In genomic region chr10:43037440-43037839, GRCh38 we compare ENCODE assay signal across 21 cellular contexts. TPM values are rescaled to one million over a fixed set of nuclear protein-coding genes. Genes with fewer than 3 reads are reported as not detected.
DNase-seq lines count a peak whose midpoint lies in the region; ATAC-seq, FAIRE-seq and TF ChIP-seq lines count a peak whose summit lies in the region.
"Had no signal": no experiment of that assay in that cellular context is flagged by ENCODE, and none has a peak within 500 bp of the region (broad histone marks: within the 10 kb centered on the region; RNA-seq: fewer than 3 reads in every experiment).

No MANE protein-coding gene starts in this region.

- no peak for TF ChIP-seq POLR2A in esophagus muscularis mucosa (IDR thresholded peaks at IDR 0.05; ENCODE audit: low read depth)
- TF ChIP-seq POLR2A in spleen (IDR thresholded peaks at IDR 0.05) = no peak
- no peak for TF ChIP-seq POLR2A in HepG2 (IDR thresholded peaks at IDR 0.05; ENCODE audit: insufficient read depth in 1 of 2, low read depth in 2 of 2, low read length in 2 of 2)

- no peak overlapping the region for H2AFZ ChIP-seq in HepG2 (ENCODE audit: low read length)
- H2AFZ ChIP-seq: GM23248, PC-9 had no signal

- POLR2A ChIA-PET in HepG2 (lab: Yijun Ruan, JAX) = no interaction called here

- H3K4me1 ChIP-seq in BLaER1 = peaks cover 73% of the 10 kb centered on the region
- no peaks in the 10 kb centered on the region for H3K4me1 ChIP-seq in esophagus muscularis mucosa
- H3K4me1 ChIP-seq in spleen = no peaks in the 10 kb centered on the region
- H3K4me1 ChIP-seq in pancreas = no peaks in the 10 kb centered on the region
- no peaks in the 10 kb centered on the region for H3K4me1 ChIP-seq in HepG2 (ENCODE audit: insufficient read depth, low read length)

- H3K4me3 ChIP-seq in BLaER1 (no peak overlapping the region), esophagus muscularis mucosa (no peak overlapping the region), spleen (no peak overlapping the region), pancreas (no peak overlapping the region), HepG2 (replicated peaks in 1 of 3; ENCODE audit: insufficient read depth in 1 of 3, low read depth in 2 of 3, low read length in 3 of 3) (no peak overlapping the region)
- H3K4me3 ChIP-seq: GM23248, PC-9 had no signal

- TF ChIP-seq EP300 in esophagus muscularis mucosa (IDR thresholded peaks at IDR 0.05) (no peak), HepG2 (IDR thresholded peaks at IDR 0.05; ENCODE audit: low read depth in 2 of 2, low read length in 2 of 2) (no peak), HepG2 (CRISPR knock-in tag; IDR thresholded peaks at IDR 0.05; ENCODE audit: borderline replicate concordance) (no peak)

- H3K4me2 ChIP-seq in BLaER1 (peak overlapping the region; percentile 97), HepG2 (ENCODE audit: low read depth, low read length) (no peak overlapping the region)
- H3K4me2 ChIP-seq: PC-9 had no signal

- peak; percentile 9 for DNase-seq in D341Med (ENCODE audit: low spot score)
- DNase-seq in esophagus muscularis mucosa (ENCODE audit: extremely low spot score) = peak; percentile 68
- peak; percentile 69 for DNase-seq in spleen
- no peak for DNase-seq in pancreas
- no peak for DNase-seq in activated naive CD4-positive, alpha-beta T cell treated with anti-CD3 and anti-CD28 coated beads, Interleukin-2, amount 50 U/mL, for 16 hours
- no peak for DNase-seq in HepG2 (ENCODE audit: low spot score)
- DNase-seq: GM23248, HCEC 1CT, KBM-7, NCI-H2029, NCI-H2227 treated with DMSO at 0.1 percent for 48 hours, NCI-H526 treated with DMSO at 0.1 percent for 48 hours, PC-9, SHP77 had no signal

- no peak overlapping the region for H3K9ac ChIP-seq in BLaER1
- H3K9ac ChIP-seq in HepG2 (ENCODE audit: insufficient read depth, low read depth, low read length) = no peak overlapping the region
- H3K9ac ChIP-seq: GM23248 had no signal

- peak overlapping the region; percentile 83 for H3K27ac ChIP-seq in BLaER1
- no peak overlapping the region for H3K27ac ChIP-seq in esophagus muscularis mucosa (replicated peaks in 1 of 4)
- H3K27ac ChIP-seq in spleen = no peak overlapping the region
- no peak overlapping the region for H3K27ac ChIP-seq in pancreas
- no peak overlapping the region for H3K27ac ChIP-seq in HepG2 (ENCODE audit: extremely low read length, insufficient read depth, low read length)
- H3K27ac ChIP-seq: GM23248, PC-9 had no signal

- no peaks in the 10 kb centered on the region for H3K79me2 ChIP-seq in HepG2 (ENCODE audit: insufficient read depth, low read length)

- H4K20me1 ChIP-seq in BLaER1 = no peaks in the 10 kb centered on the region
- H4K20me1 ChIP-seq in HepG2 (ENCODE audit: insufficient read depth, low read length) = no peaks in the 10 kb centered on the region

- TF ChIP-seq CTCF in esophagus muscularis mucosa (IDR thresholded peaks at IDR 0.05) (no peak), spleen (IDR thresholded peaks at IDR 0.05 in 8 of 11, conservative IDR thresholded peaks at IDR 0.05 in 3 of 11) (no peak), pancreas (IDR thresholded peaks at IDR 0.05) (no peak), HepG2 (CRISPR knock-in tag; IDR thresholded peaks at IDR 0.05) (no peak)

- CTCF ChIA-PET in HepG2 (lab: Yijun Ruan, JAX; ENCODE audit: low intra/inter-chr PET ratio, low total read pairs) = no interaction called here

- H3K36me3 ChIP-seq in BLaER1 (no peaks in the 10 kb centered on the region), esophagus muscularis mucosa (no peaks in the 10 kb centered on the region), spleen (no peaks in the 10 kb centered on the region), pancreas (no peaks in the 10 kb centered on the region), HepG2 (replicated peaks in 1 of 2; ENCODE audit: control insufficient read depth in 1 of 2, insufficient read depth in 2 of 2, low read length in 2 of 2) (no peaks in the 10 kb centered on the region)

- FAIRE-seq in pancreas (lab: Jason Lieb, UNC) = no peak
- no peak for FAIRE-seq in HepG2 (lab: Jason Lieb, UNC)
- FAIRE-seq: D721Med, HTR-8/SVneo had no signal

- no peak for ATAC-seq in pancreas
- ATAC-seq in HepG2 = no peak
- no peak for ATAC-seq in GM19463 (IDR thresholded peaks at IDR 0.05; ENCODE audit: unreplicated experiment)

- H3K9me3 ChIP-seq in BLaER1 (peaks cover 20% of the 10 kb centered on the region), esophagus muscularis mucosa (peaks cover 0 to 17% (median 11%) of the 10 kb centered on the region in 4 donors), spleen (peaks cover 0 to 23% (median 17%) of the 10 kb centered on the region in 8 donors), pancreas (no peaks in the 10 kb centered on the region), HepG2 (ENCODE audit: low read length) (peaks cover 8% of the 10 kb centered on the region)

- no TSS peak for BruUV-seq in HepG2 (replicated peaks; lab: Mats Ljungman, UMichigan)

- 77% methylated on average over 6 of the region's 6 CpGs for WGBS in esophagus muscularis mucosa
- 78 to 91% (median 84%) methylated on average over 5 to 6 of the region's 6 CpGs for WGBS in spleen, 5 donors
- WGBS in pancreas, 2 donors = 71 to 76% methylated on average over 6 of the region's 6 CpGs
- 4% methylated on average over 6 of the region's 6 CpGs for WGBS in HepG2 (ENCODE audit: low lambda C conversion rate)

- intact Hi-C loops in esophagus muscularis mucosa (cut with DNase I) (no loop called here), spleen (cut with DNase I; ENCODE audit: low total_unique reads) (no loop called here), pancreas (cut with DNase I) (no loop called here), HepG2 (cut with micrococcal nuclease; ENCODE audit: unreplicated experiment) (no loop called here)

- in situ Hi-C loops in HepG2 (cut with HindIII; ENCODE audit: extremely low pct_ligation_motif_present, low pct_unique_long_range_greater_than_20kb) = no loop called here

- H3K27me3 ChIP-seq in BLaER1 (no peaks in the 10 kb centered on the region), esophagus muscularis mucosa (no peaks in the 10 kb centered on the region), spleen (replicated peaks in 1 of 7) (no peaks in the 10 kb centered on the region), pancreas (no peaks in the 10 kb centered on the region), HepG2 (ENCODE audit: control insufficient read depth in 1 of 2, insufficient read depth in 2 of 2, low read length in 2 of 2) (peaks cover 0 to 9% of the 10 kb centered on the region in 2 experiments; a peak in 3 of 5 replicates)

- TF ChIP-seq RAD21 in HepG2 (CRISPR knock-in tag; IDR thresholded peaks at IDR 0.05) = no peak

TF ChIP-seq in HepG2, 621 proteins besides CTCF, POLR2A, EP300 and RAD21 (continues in another document):
- TF ChIP-seq CEBPG (CRISPR knock-in tag; IDR thresholded peaks at IDR 0.05) (no peak), SUZ12 (IDR thresholded peaks at IDR 0.05; ENCODE audit: low read depth, low read length) (no peak), ATM (IDR thresholded peaks at IDR 0.05; ENCODE audit: borderline replicate concordance) (no peak), ZSCAN9 (CRISPR knock-in tag; IDR thresholded peaks at IDR 0.05; ENCODE audit: borderline replicate concordance) (no peak), KLF6 (CRISPR knock-in tag; IDR thresholded peaks at IDR 0.05) (no peak), SAFB2 (CRISPR knock-in tag; IDR thresholded peaks at IDR 0.05; ENCODE audit: borderline replicate concordance, low read depth) (no peak), NAIF1 (CRISPR knock-in tag; IDR thresholded peaks at IDR 0.05; ENCODE audit: borderline replicate concordance) (no peak)

RNA-seq across cellular contexts. Expression of gene RET, which starts 39.4 kb away (rescaled TPM):
- total RNA-seq in esophagus muscularis mucosa (1 to 10 TPM; 1.7 to 4.0 (median 3.0) TPM), spleen (under 1 TPM in 5 of 7 donors, not detected in 2; 0.30 to 0.54 (median 0.34) TPM), pancreas (1 to 10 TPM in 2 of 6 donors, under 1 TPM in 4; 0.32 to 4.4 (median 0.71) TPM), HepG2 (2016; rRNA removed; fragmentation: Illumina TruSeq; extraction: Trizol) (0.02 TPM in 1 of 2 replicates, not detected in the other)
- polyA plus RNA-seq in spleen (under 1 TPM; 0.02 to 0.11 (median 0.10) TPM), pancreas (1 to 10 TPM in 1 of 2 donors, under 1 TPM in 1; 0.87 to 1.1 TPM), HepG2 (2011; rRNA removed) (not detected in 2 replicates)
- total RNA-seq in HepG2 (2016; cell fraction: cytosol; rRNA removed; fragmentation: Illumina TruSeq; extraction: Trizol; ENCODE audit: low read depth) = not detected in 2 replicates
- total RNA-seq in HepG2 (2016; cell fraction: insoluble cytoplasmic fraction; rRNA removed; fragmentation: Illumina TruSeq; extraction: Trizol) = not detected in 2 replicates
- total RNA-seq in HepG2 (2016; cell fraction: membrane; rRNA removed; fragmentation: Illumina TruSeq; extraction: Trizol) = not detected in 2 replicates
- total RNA-seq in HepG2 (2016; cell fraction: nucleus; rRNA removed; fragmentation: Illumina TruSeq; extraction: Trizol) = not detected in 2 replicates
- polyA plus RNA-seq in HepG2 (2011; cell fraction: cytosol; rRNA removed) = not detected in 2 replicates
- not detected in 2 replicates for polyA plus RNA-seq in HepG2 (2011; cell fraction: nucleus; rRNA removed)
- 0.03 TPM in 1 of 2 replicates, not detected in the other for polyA plus RNA-seq in HepG2 (2012)
- polyA plus RNA-seq in HepG2 (2016; cell fraction: cytosol; fragmentation: Illumina TruSeq; extraction: Trizol; ENCODE audit: low read depth) = not detected in 2 replicates
- not detected in 2 replicates for polyA plus RNA-seq in HepG2 (2016; cell fraction: insoluble cytoplasmic fraction; fragmentation: Illumina TruSeq; extraction: Trizol; ENCODE audit: low read depth)
- not detected in 2 replicates for polyA plus RNA-seq in HepG2 (2016; cell fraction: membrane; fragmentation: Illumina TruSeq; extraction: Trizol; ENCODE audit: low read depth)
- polyA plus RNA-seq in HepG2 (2016; cell fraction: nucleus; fragmentation: Illumina TruSeq; extraction: Trizol; ENCODE audit: insufficient read depth, low read depth) = not detected in 2 replicates
- polyA minus RNA-seq in HepG2 (2011; rRNA and poly(A)+ RNA removed; ENCODE audit: low replicate concordance) = 0.04 TPM in 1 of 2 replicates, not detected in the other
- polyA minus RNA-seq in HepG2 (2011; cell fraction: cytosol; rRNA and poly(A)+ RNA removed) = not detected in 2 replicates
- polyA minus RNA-seq in HepG2 (2011; cell fraction: nucleus; rRNA and poly(A)+ RNA removed) = not detected in 2 replicates
- total RNA-seq: GM23248, LHCN-M2, MCF 10A, PC-9, SK-MEL-5 had no signal
- polyA plus RNA-seq: GM23248 had no signal

Comparison
In these comparisons a context has a peak if more than half of its experiments do, and no peak if none do; other contexts are left out.
1. DNase-seq: peak in D341Med (single experiment), esophagus muscularis mucosa (single experiment) and spleen (single experiment); none in pancreas (0 of 6), activated naive CD4-positive, alpha-beta T cell treated with anti-CD3 and anti-CD28 coated beads, Interleukin-2, amount 50 U/mL, for 16 hours (single experiment) and HepG2 (single experiment).